19 cellular contexts compared by ENCODE assay signal in the genomic region with DNA sequence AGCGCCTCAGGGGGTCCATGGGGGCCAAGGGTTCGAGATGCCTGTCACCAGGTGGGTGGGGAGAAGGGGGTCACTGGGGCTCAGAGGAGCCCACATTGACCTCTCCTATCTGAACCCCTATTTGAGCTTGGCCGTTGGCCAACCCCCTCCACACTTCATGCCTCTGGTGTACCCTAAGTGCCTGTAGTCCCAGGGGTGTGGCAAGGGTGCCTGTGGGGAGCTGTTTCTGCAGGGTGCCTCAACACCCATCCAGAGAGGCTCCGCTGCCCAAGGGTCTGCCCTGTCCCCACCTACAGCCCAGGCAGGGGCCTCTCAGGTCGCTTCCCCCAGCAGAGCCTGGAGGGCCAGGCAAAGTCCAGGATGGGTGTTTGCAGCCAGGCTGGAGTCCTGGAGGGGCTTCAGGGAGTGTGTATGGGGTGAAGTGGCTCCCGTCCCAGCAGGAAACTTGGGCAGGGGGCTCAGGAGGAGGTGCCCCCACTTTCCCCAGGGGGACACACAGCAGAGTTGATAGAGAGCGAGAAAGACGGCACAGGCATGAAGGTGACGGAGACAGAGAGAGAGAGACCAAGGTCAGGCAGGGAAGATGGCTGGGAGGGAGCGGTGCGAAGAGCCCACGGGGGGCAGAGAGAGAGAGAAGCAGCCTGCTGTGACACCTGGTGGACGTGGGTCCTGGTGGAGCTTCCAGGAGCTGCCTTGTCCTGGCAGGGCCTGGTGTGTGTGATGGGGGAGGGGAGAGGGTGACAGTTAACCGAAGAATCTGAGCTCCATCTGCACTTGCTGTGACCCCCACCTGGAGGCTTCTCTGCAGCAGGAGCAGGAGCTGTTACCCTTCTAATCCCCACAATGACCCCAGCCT. TPM values are rescaled to one million over a fixed set of nuclear protein-coding genes. Genes with fewer than 3 reads are reported as not detected.
DNase-seq lines count a peak whose midpoint lies in the region; ATAC-seq, FAIRE-seq and TF ChIP-seq lines count a peak whose summit lies in the region.
"Had no signal": no experiment of that assay in that cellular context is flagged by ENCODE, and none has a peak within 500 bp of the region (broad histone marks: within the 10 kb centered on the region; RNA-seq: fewer than 3 reads in every experiment).

A gene with protein sequence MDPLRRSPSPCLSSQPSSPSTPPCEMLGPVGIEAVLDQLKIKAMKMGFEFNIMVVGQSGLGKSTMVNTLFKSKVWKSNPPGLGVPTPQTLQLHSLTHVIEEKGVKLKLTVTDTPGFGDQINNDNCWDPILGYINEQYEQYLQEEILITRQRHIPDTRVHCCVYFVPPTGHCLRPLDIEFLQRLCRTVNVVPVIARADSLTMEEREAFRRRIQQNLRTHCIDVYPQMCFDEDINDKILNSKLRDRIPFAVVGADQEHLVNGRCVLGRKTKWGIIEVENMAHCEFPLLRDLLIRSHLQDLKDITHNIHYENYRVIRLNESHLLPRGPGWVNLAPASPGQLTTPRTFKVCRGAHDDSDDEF (minus strand): TSS at position 719 of the 856 bp plus-strand sequence. CDS start 700 bp downstream, at position 19.

- in situ Hi-C loops in HepG2 (cut with HindIII; ENCODE audit: extremely low pct_ligation_motif_present, low pct_unique_long_range_greater_than_20kb): no loop called here

- H2AFZ ChIP-seq in HepG2 (ENCODE audit: low read length): no peak within 1 kb of the TSS

- H3K36me3 Mint-ChIP-seq in activated T-cell treated with anti-CD3 and anti-CD28 coated beads, Interleukin-2, amount 50 U/mL, for 72 hours (ENCODE audit: insufficient read depth in 2 of 2): no peaks in the 10 kb centered on the region
- H3K36me3 Mint-ChIP-seq in naive thymus-derived CD4-positive, alpha-beta T cell: no peaks in the 10 kb centered on the region

- TF ChIP-seq RAD21 in HepG2 (CRISPR knock-in tag; IDR thresholded peaks at IDR 0.05): no peak

- H3K4me3 ChIP-seq in HepG2 (replicated peaks in 1 of 3; ENCODE audit: insufficient read depth in 1 of 3, low read depth in 2 of 3, low read length in 3 of 3): peak within 1 kb of the TSS; percentile 23 to 67 (median 43)
- H3K4me3 ChIP-seq in naive thymus-derived CD4-positive, alpha-beta T cell (ENCODE audit: low read length): no peak within 1 kb of the TSS
- H3K4me3 ChIP-seq: body of pancreas, dorsolateral prefrontal cortex, skin epidermis, uterus had no signal

- H3K27ac ChIP-seq in 22Rv1 (peak within 1 kb of the TSS; percentile 29; the same call in 1 of the 2 replicates), RWPE1 (peak within 1 kb of the TSS; percentile 15), HepG2 (ENCODE audit: extremely low read length, insufficient read depth, low read length) (peak within 1 kb of the TSS; percentile 36)
- no peak within 1 kb of the TSS for H3K27ac ChIP-seq in naive thymus-derived CD4-positive, alpha-beta T cell (ENCODE audit: low read depth, low read length)
- H3K27ac ChIP-seq: uterus had no signal

- no peak within 1 kb of the TSS for H3K4me3 Mint-ChIP-seq in activated T-cell treated with anti-CD3 and anti-CD28 coated beads, Interleukin-2, amount 50 U/mL, for 72 hours
- no peak within 1 kb of the TSS for H3K4me3 Mint-ChIP-seq in naive thymus-derived CD4-positive, alpha-beta T cell
- H3K4me3 Mint-ChIP-seq: T-helper 17 cell had no signal

- BruUV-seq in HepG2 (replicated peaks; lab: Mats Ljungman, UMichigan): no TSS peak

- TF ChIP-seq EP300 in HepG2 (IDR thresholded peaks at IDR 0.05; ENCODE audit: low read depth in 2 of 2, low read length in 2 of 2): no peak
- no peak for TF ChIP-seq EP300 in HepG2 (CRISPR knock-in tag; IDR thresholded peaks at IDR 0.05; ENCODE audit: borderline replicate concordance)

- intact Hi-C loops in HepG2 (cut with micrococcal nuclease; ENCODE audit: unreplicated experiment): no loop called here
- intact Hi-C loops in naive thymus-derived CD4-positive, alpha-beta T cell (cut with micrococcal nuclease): no loop called here

- peak within 1 kb of the TSS; percentile 12 for H3K9ac ChIP-seq in HepG2 (ENCODE audit: insufficient read depth, low read depth, low read length)

- H3K4me2 ChIP-seq in HepG2 (ENCODE audit: low read depth, low read length): peak within 1 kb of the TSS; percentile 88

- H3K27me3 Mint-ChIP-seq in activated T-cell treated with anti-CD3 and anti-CD28 coated beads, Interleukin-2, amount 50 U/mL, for 72 hours (ENCODE audit: low read depth): no peaks in the 10 kb centered on the region
- H3K27me3 Mint-ChIP-seq in naive thymus-derived CD4-positive, alpha-beta T cell: no peaks in the 10 kb centered on the region
- H3K27me3 Mint-ChIP-seq: T-helper 17 cell had no signal

- no peaks in the 10 kb centered on the region; a peak in 1 of 5 replicates for H3K27me3 ChIP-seq in HepG2 (ENCODE audit: control insufficient read depth in 1 of 2, insufficient read depth in 2 of 2, low read length in 2 of 2)
- no peaks in the 10 kb centered on the region for H3K27me3 ChIP-seq in naive thymus-derived CD4-positive, alpha-beta T cell (ENCODE audit: control insufficient read depth in 2 of 2, insufficient read depth in 2 of 2, low read length in 2 of 2)
- H3K27me3 ChIP-seq: body of pancreas, dorsolateral prefrontal cortex, uterus had no signal

- H3K36me3 ChIP-seq in HepG2 (replicated peaks in 1 of 2; ENCODE audit: control insufficient read depth in 1 of 2, insufficient read depth in 2 of 2, low read length in 2 of 2): no peaks in the 10 kb centered on the region
- H3K36me3 ChIP-seq in naive thymus-derived CD4-positive, alpha-beta T cell (ENCODE audit: control insufficient read depth in 2 of 3, insufficient read depth in 3 of 3, low read length in 3 of 3): no peaks in the 10 kb centered on the region
- H3K36me3 ChIP-seq: uterus had no signal

- POLR2A ChIA-PET in RWPE1 (lab: Yijun Ruan, JAX; ENCODE audit: low non-redundant PET) (no interaction called here), HepG2 (lab: Yijun Ruan, JAX) (interaction anchor here (0.8 to 3.0 kb wide), 5 partner anchors 14 to 157 kb away, joined by 3 to 17 read pairs (median 5); a partner anchor contains a TSS)
- POLR2A ChIA-PET in naive thymus-derived CD4-positive, alpha-beta T cell (lab: Charles Lee): interaction anchor here (0.9 kb wide), 1 partner anchor 40 kb away, joined by 3 read pairs; no protein-coding TSS in a partner anchor

- H3K79me2 ChIP-seq in HepG2 (ENCODE audit: insufficient read depth, low read length): no peaks in the 10 kb centered on the region

- H3K4me1 ChIP-seq in HepG2 (ENCODE audit: insufficient read depth, low read length): peaks cover 85% of the 10 kb centered on the region
- no peaks in the 10 kb centered on the region for H3K4me1 ChIP-seq in naive thymus-derived CD4-positive, alpha-beta T cell (ENCODE audit: control insufficient read depth in 2 of 2, insufficient read depth in 2 of 2, low read length in 2 of 2)
- H3K4me1 ChIP-seq: uterus had no signal

- DNase-seq in COR-L47 (lab: John Stamatoyannopoulos, UW) (peak; percentile 7), RWPE1 (ENCODE audit: low spot score) (no peak), HepG2 (ENCODE audit: low spot score) (no peak), GM03348 (ENCODE audit: low spot score) (no peak)
- DNase-seq in activated T-cell treated with anti-CD3 and anti-CD28 coated beads, Interleukin-2, amount 50 U/mL, for 72 hours: no peak
- no peak for DNase-seq in naive thymus-derived CD4-positive, alpha-beta T cell
- no peak for DNase-seq in stimulated activated CD4-positive, alpha-beta T cell treated with anti-CD3 and anti-CD28 coated beads, Interleukin-4, amount 100 ng/mL, for 1 hour
- DNase-seq: activated CD4-positive, CD25-positive, alpha-beta regulatory T cell treated with anti-CD3 and anti-CD28 coated beads, Interleukin-2, amount 50 U/mL, for 72 hours; activated naive CD4-positive, alpha-beta T cell; dorsolateral prefrontal cortex; kidney glomerular epithelial cell; NCI-H1694; NCI-H510A; T-helper 17 cell; uterus had no signal

- FAIRE-seq in HepG2 (lab: Jason Lieb, UNC): no peak

- WGBS in HepG2 (ENCODE audit: low lambda C conversion rate): 12% methylated on average over 11 of the region's 14 CpGs

- H3K9me3 ChIP-seq in HepG2 (ENCODE audit: low read length): no peaks in the 10 kb centered on the region
- no peaks in the 10 kb centered on the region for H3K9me3 ChIP-seq in naive thymus-derived CD4-positive, alpha-beta T cell (ENCODE audit: control insufficient read depth in 2 of 3, low read length in 3 of 3)
- H3K9me3 ChIP-seq: body of pancreas, uterus had no signal

- no peaks in the 10 kb centered on the region for H4K20me1 ChIP-seq in HepG2 (ENCODE audit: insufficient read depth, low read length)

- no peak within 1 kb of the TSS for H3K27ac Mint-ChIP-seq in activated T-cell treated with anti-CD3 and anti-CD28 coated beads, Interleukin-2, amount 50 U/mL, for 72 hours
- peak within 1 kb of the TSS in 1 of 9 donors; percentile 11 for H3K27ac Mint-ChIP-seq in naive thymus-derived CD4-positive, alpha-beta T cell

- CTCF ChIA-PET in RWPE1 (lab: Yijun Ruan, JAX): interaction anchor here (0.5 to 1.2 kb wide), 3 partner anchors 11 to 21 kb away, joined by 3 to 7 read pairs (median 5); a partner anchor contains a TSS
- CTCF ChIA-PET in HepG2 (lab: Yijun Ruan, JAX; ENCODE audit: low intra/inter-chr PET ratio, low total read pairs): no interaction called here
- CTCF ChIA-PET in naive thymus-derived CD4-positive, alpha-beta T cell (lab: Charles Lee): no interaction called here

- peaks cover 6% of the 10 kb centered on the region for H3K4me1 Mint-ChIP-seq in activated T-cell treated with anti-CD3 and anti-CD28 coated beads, Interleukin-2, amount 50 U/mL, for 72 hours (ENCODE audit: low read depth)
- H3K4me1 Mint-ChIP-seq in naive thymus-derived CD4-positive, alpha-beta T cell: peaks cover 0 to 1% (median 0%) of the 10 kb centered on the region in 7 donors

- peak; percentile 69 for ATAC-seq in HepG2
- ATAC-seq in activated T-cell treated with anti-CD3 and anti-CD28 coated beads, Interleukin-2, amount 50 U/mL, for 72 hours (replicated peaks in 1 of 2): no peak
- ATAC-seq in naive thymus-derived CD4-positive, alpha-beta T cell: no peak
- ATAC-seq: T-helper 17 cell had no signal

- TF ChIP-seq CTCF in 22Rv1 (IDR thresholded peaks at IDR 0.05): no peak
- no peak for TF ChIP-seq CTCF in RWPE1 (conservative IDR thresholded peaks at IDR 0.05; ENCODE audit: low read depth)
- TF ChIP-seq CTCF in HepG2 (CRISPR knock-in tag; IDR thresholded peaks at IDR 0.05): no peak; the same call in 1 of the 2 replicates

- H3K9me3 Mint-ChIP-seq in activated T-cell treated with anti-CD3 and anti-CD28 coated beads, Interleukin-2, amount 50 U/mL, for 72 hours: no peaks in the 10 kb centered on the region
- H3K9me3 Mint-ChIP-seq in naive thymus-derived CD4-positive, alpha-beta T cell: no peaks in the 10 kb centered on the region

- no peak for TF ChIP-seq POLR2A in HepG2 (IDR thresholded peaks at IDR 0.05; ENCODE audit: insufficient read depth in 1 of 2, low read depth in 2 of 2, low read length in 2 of 2)

RNA-seq across cellular contexts. Expression of the gene that starts here (rescaled TPM):
- total RNA-seq in HepG2 (2016; rRNA removed; fragmentation: Illumina TruSeq; extraction: Trizol): 0.22 TPM in 1 of 2 replicates, not detected in the other
- total RNA-seq in HepG2 (2016; cell fraction: cytosol; rRNA removed; fragmentation: Illumina TruSeq; extraction: Trizol; ENCODE audit: low read depth): not detected in 2 replicates
- total RNA-seq in HepG2 (2016; cell fraction: insoluble cytoplasmic fraction; rRNA removed; fragmentation: Illumina TruSeq; extraction: Trizol): not detected in 2 replicates
- total RNA-seq in HepG2 (2016; cell fraction: membrane; rRNA removed; fragmentation: Illumina TruSeq; extraction: Trizol): not detected in 2 replicates
- not detected in 2 replicates for total RNA-seq in HepG2 (2016; cell fraction: nucleus; rRNA removed; fragmentation: Illumina TruSeq; extraction: Trizol)
- polyA plus RNA-seq in HepG2 (2011; rRNA removed): 0.31 TPM in 1 of 2 replicates, not detected in the other
- polyA plus RNA-seq in HepG2 (2011; cell fraction: cytosol; rRNA removed): not detected in 2 replicates
- 0.29 and 0.43 TPM in 2 replicates for polyA plus RNA-seq in HepG2 (2011; cell fraction: nucleus; rRNA removed)
- polyA plus RNA-seq in HepG2 (2012): 0.50 TPM in 1 of 2 replicates, not detected in the other
- polyA plus RNA-seq in HepG2 (2016; cell fraction: cytosol; fragmentation: Illumina TruSeq; extraction: Trizol; ENCODE audit: low read depth): not detected in 2 replicates
- polyA plus RNA-seq in HepG2 (2016; cell fraction: insoluble cytoplasmic fraction; fragmentation: Illumina TruSeq; extraction: Trizol; ENCODE audit: low read depth): not detected in 2 replicates
- polyA plus RNA-seq in HepG2 (2016; cell fraction: membrane; fragmentation: Illumina TruSeq; extraction: Trizol; ENCODE audit: low read depth): not detected in 2 replicates
- not detected in 2 replicates for polyA plus RNA-seq in HepG2 (2016; cell fraction: nucleus; fragmentation: Illumina TruSeq; extraction: Trizol; ENCODE audit: insufficient read depth, low read depth)
- 0.89 TPM in 1 of 2 replicates, not detected in the other for polyA minus RNA-seq in HepG2 (2011; rRNA and poly(A)+ RNA removed; ENCODE audit: low replicate concordance)
- polyA minus RNA-seq in HepG2 (2011; cell fraction: cytosol; rRNA and poly(A)+ RNA removed): not detected in 2 replicates
- not detected in 2 replicates for polyA minus RNA-seq in HepG2 (2011; cell fraction: nucleus; rRNA and poly(A)+ RNA removed)
- total RNA-seq in activated T-cell treated with anti-CD3 and anti-CD28 coated beads, Interleukin-2, amount 50 U/mL, for 72 hours: not detected
- total RNA-seq in naive thymus-derived CD4-positive, alpha-beta T cell: not detected
- polyA plus RNA-seq in naive thymus-derived CD4-positive, alpha-beta T cell: not detected
- total RNA-seq: body of pancreas, osteocyte, T-helper 17 cell, uterus had no signal

Comparison
In these comparisons a context has a peak if more than half of its experiments do, and no peak if none do; other contexts are left out.
1. Peak in ATAC-seq, H3K4me3 ChIP-seq, H3K27ac ChIP-seq, H3K9ac ChIP-seq and H3K4me2 ChIP-seq in HepG2; RNA of the gene not detected or under 1 TPM.